Comparison of ENCODE assay signal across 8 cellular contexts in genomic region chr12:42237052-42237852, GRCh38. TPM values are rescaled to one million over a fixed set of nuclear protein-coding genes. Genes with fewer than 3 reads are reported as not detected.
A peak's percentile ranks its signal among the peaks of the same experiment; 100 is the strongest.
DNase-seq lines count a peak whose midpoint lies in the region; ATAC-seq and TF ChIP-seq lines count a peak whose summit lies in the region.

No MANE protein-coding gene starts in this region.

- H3K36me3 Mint-ChIP-seq in neural crest cell (ENCODE audit: low read depth): peaks cover 3% of the 10 kb centered on the region

- DNase-seq in EL: peak; percentile 79
- DNase-seq in KG1 (lab: John Stamatoyannopoulos, UW): peak; percentile 47
- peak; percentile 89 for DNase-seq in activated effector memory CD4-positive, alpha-beta T cell treated with anti-CD3 and anti-CD28 coated beads, Interleukin-2, amount 50 U/mL, for 16 hours
- peak; percentile 67 to 86 for DNase-seq in foreskin fibroblast
- DNase-seq in neural crest cell (ENCODE audit: low read depth, low spot score): peak; percentile 59

- H3K4me3 Mint-ChIP-seq in neural crest cell: peak overlapping the region; percentile 95

- no peaks in the 10 kb centered on the region for H3K9me3 Mint-ChIP-seq in neural crest cell

- H3K4me3 ChIP-seq in foreskin fibroblast (ENCODE audit: low read depth in 1 of 2, low read length in 2 of 2) (peak overlapping the region; percentile 76 to 87), stomach smooth muscle (ENCODE audit: low read length in 2 of 2) (peak overlapping the region; percentile 75 to 92)

- TF ChIP-seq CTCF in foreskin fibroblast (IDR thresholded peaks at IDR 0.05; ENCODE audit: low read depth, low read length) (peak; percentile 33), neural crest cell (conservative IDR thresholded peaks at IDR 0.05) (peak; percentile 61)

- H3K27me3 Mint-ChIP-seq in neural crest cell (ENCODE audit: low read depth): no peaks in the 10 kb centered on the region

- peak overlapping the region; percentile 69 to 81 for H3K9ac ChIP-seq in stomach smooth muscle (ENCODE audit: low read length in 2 of 2)

- ATAC-seq in GM21737 (IDR thresholded peaks at IDR 0.05; ENCODE audit: unreplicated experiment): peak; percentile 78

- peak overlapping the region; percentile 49 for H3K27ac ChIP-seq in stomach smooth muscle (ENCODE audit: low read length)

- peak; percentile 61 for TF ChIP-seq POLR2A in Raji (IDR thresholded peaks at IDR 0.05; ENCODE audit: insufficient read depth, low read depth, low read length)

- H3K27me3 ChIP-seq in stomach smooth muscle (ENCODE audit: control insufficient read depth in 1 of 2, insufficient read depth in 2 of 2, low read length in 2 of 2): no peaks in the 10 kb centered on the region

- H3K9me3 ChIP-seq in stomach smooth muscle (ENCODE audit: control insufficient read depth in 2 of 2, low read length in 2 of 2): no peaks in the 10 kb centered on the region

- H3K4me1 Mint-ChIP-seq in neural crest cell: peaks cover 30% of the 10 kb centered on the region

- peak overlapping the region; percentile 98 for H3K27ac Mint-ChIP-seq in neural crest cell (ENCODE audit: unreplicated experiment)

- H3K36me3 ChIP-seq in stomach smooth muscle (ENCODE audit: control insufficient read depth in 2 of 2, insufficient read depth in 2 of 2, low read length in 2 of 2): peaks cover 0 to 2% of the 10 kb centered on the region in 2 donors

- peaks cover 3% of the 10 kb centered on the region for H3K4me1 ChIP-seq in stomach smooth muscle (ENCODE audit: control insufficient read depth, insufficient read depth, low read length)

RNA-seq across cellular contexts. Expression of gene YAF2, which starts 0.8 kb away (rescaled TPM):
- total RNA-seq in neural crest cell: 27.4 and 33.6 TPM in 2 replicates

Comparison
In these comparisons a context has a peak if more than half of its experiments do, and no peak if none do; other contexts are left out.
1. Peak in every context shown above with its lines: DNase-seq, ATAC-seq, H3K4me3 ChIP-seq and H3K27ac ChIP-seq.